ENCODE assay signal across 22 cellular contexts in the genomic region with DNA sequence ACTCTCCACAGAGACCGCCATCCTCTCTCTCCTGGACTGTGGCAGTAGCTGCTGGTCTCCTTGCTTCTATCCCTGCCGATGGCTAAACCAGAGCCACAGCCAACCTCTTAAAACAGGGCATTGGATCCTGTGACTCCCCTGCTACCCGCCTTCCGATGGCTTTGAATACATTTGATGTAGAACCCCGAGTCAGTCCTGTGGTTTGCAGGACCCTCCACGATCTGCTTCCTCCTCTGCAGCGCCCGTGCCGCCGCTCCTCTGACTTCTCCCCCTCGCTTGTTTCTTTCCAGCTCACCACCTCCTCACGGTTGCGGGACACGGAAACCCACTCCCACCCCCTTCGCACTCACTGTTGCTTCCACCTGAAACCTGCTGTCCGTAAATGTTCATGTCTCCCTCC.
A peak's percentile ranks its signal among the peaks of the same experiment; 100 is the strongest.
DNase-seq lines count a peak whose midpoint lies in the region; ATAC-seq, FAIRE-seq and TF ChIP-seq lines count a peak whose summit lies in the region.
"Had no signal": no experiment of that assay in that cellular context is flagged by ENCODE, and none has a peak within 500 bp of the region (broad histone marks: within the 10 kb centered on the region; RNA-seq: fewer than 3 reads in every experiment).

No MANE protein-coding gene starts in this region.

- peak overlapping the region; percentile 8 to 88 (median 82) for H3K4me3 Mint-ChIP-seq in naive B cell
- H3K4me3 Mint-ChIP-seq in activated T-cell treated with anti-CD3 and anti-CD28 coated beads, Interleukin-2, amount 50 U/mL, for 24 hours, result no peak overlapping the region
- H3K4me3 Mint-ChIP-seq: brain; nephron; stimulated activated effector memory CD8-positive, alpha-beta T cell treated with anti-CD3 and anti-CD28 coated beads, Interleukin-12 subunit alpha, Interleukin-12 subunit beta, amount 100 ng/mL, for 72 hours had no signal

- peak overlapping the region; percentile 3 to 92 (median 63) for H3K27ac Mint-ChIP-seq in naive B cell
- no peak overlapping the region for H3K27ac Mint-ChIP-seq in activated T-cell treated with anti-CD3 and anti-CD28 coated beads, Interleukin-2, amount 50 U/mL, for 24 hours
- H3K27ac Mint-ChIP-seq: IgD-negative memory B cell; stimulated activated effector memory CD8-positive, alpha-beta T cell treated with anti-CD3 and anti-CD28 coated beads, Interleukin-12 subunit alpha, Interleukin-12 subunit beta, amount 100 ng/mL, for 72 hours had no signal

- no peak for TF ChIP-seq POLR2A in heart left ventricle (IDR thresholded peaks at IDR 0.05)

- no peaks in the 10 kb centered on the region for H3K9me3 ChIP-seq in heart left ventricle
- no peaks in the 10 kb centered on the region for H3K9me3 ChIP-seq in tibial artery
- H3K9me3 ChIP-seq: colonic mucosa had no signal

- peaks cover 0 to 12% (median 8%) of the 10 kb centered on the region in 3 donors for H3K27me3 Mint-ChIP-seq in naive B cell
- H3K27me3 Mint-ChIP-seq in activated T-cell treated with anti-CD3 and anti-CD28 coated beads, Interleukin-2, amount 50 U/mL, for 24 hours, result no peaks in the 10 kb centered on the region
- H3K27me3 Mint-ChIP-seq: IgD-negative memory B cell had no signal

- peaks cover 7 to 9% of the 10 kb centered on the region in 2 donors for H3K36me3 Mint-ChIP-seq in naive B cell
- peaks cover 28% of the 10 kb centered on the region for H3K36me3 Mint-ChIP-seq in activated T-cell treated with anti-CD3 and anti-CD28 coated beads, Interleukin-2, amount 50 U/mL, for 24 hours (ENCODE audit: low read depth)
- H3K36me3 Mint-ChIP-seq: stimulated activated effector memory CD8-positive, alpha-beta T cell treated with anti-CD3 and anti-CD28 coated beads, Interleukin-12 subunit alpha, Interleukin-12 subunit beta, amount 100 ng/mL, for 72 hours had no signal

- H3K27ac ChIP-seq in heart left ventricle (peak overlapping the region; percentile 2 to 85 (median 56)), angular gyrus (ENCODE audit: low read depth, low read length) (peak overlapping the region; percentile 15), tibial artery (peak overlapping the region; percentile 80 to 95)
- H3K27ac ChIP-seq: colonic mucosa had no signal

- ATAC-seq in heart left ventricle (no peak), Right ventricle myocardium superior (ENCODE audit: poor library complexity) (no peak), naive B cell (ENCODE audit: low read depth in 2 of 2) (peak; percentile 47 to 60), GM21423 (IDR thresholded peaks at IDR 0.05; ENCODE audit: unreplicated experiment) (no peak)
- ATAC-seq: activated CD4-positive, CD25-positive, alpha-beta regulatory T cell treated with anti-CD3 and anti-CD28 coated beads, Interleukin-2, amount 50 U/mL, for 24 hours; stimulated activated effector memory CD8-positive, alpha-beta T cell treated with anti-CD3 and anti-CD28 coated beads, Interleukin-12 subunit alpha, Interleukin-12 subunit beta, amount 100 ng/mL, for 72 hours had no signal

- TF ChIP-seq CTCF in heart left ventricle (IDR thresholded peaks at IDR 0.05), result no peak
- TF ChIP-seq CTCF in tibial artery (IDR thresholded peaks at IDR 0.05), result no peak

- H3K4me1 Mint-ChIP-seq in naive B cell, result peaks cover 24 to 33% (median 26%) of the 10 kb centered on the region in 3 donors
- peaks cover 34% of the 10 kb centered on the region for H3K4me1 Mint-ChIP-seq in activated T-cell treated with anti-CD3 and anti-CD28 coated beads, Interleukin-2, amount 50 U/mL, for 24 hours (ENCODE audit: low read depth)

- H3K4me1 ChIP-seq in heart left ventricle, result peaks cover 34 to 98% (median 83%) of the 10 kb centered on the region in 12 donors
- H3K4me1 ChIP-seq in tibial artery, result peaks cover 0 to 100% (median 82%) of the 10 kb centered on the region in 4 donors
- H3K4me1 ChIP-seq: colonic mucosa had no signal

- H3K36me3 ChIP-seq in heart left ventricle (no peaks in the 10 kb centered on the region), tibial artery (no peaks in the 10 kb centered on the region)
- H3K36me3 ChIP-seq: colonic mucosa had no signal

- DNase-seq in heart left ventricle, result no peak
- DNase-seq in Right ventricle myocardium superior, result no peak
- DNase-seq in naive B cell, result peak; percentile 19
- no peak for DNase-seq in tibial artery
- DNase-seq in activated T-cell treated with anti-CD3 and anti-CD28 coated beads, Interleukin-2, amount 50 U/mL, for 24 hours, result no peak
- DNase-seq in HTR-8/SVneo (ENCODE audit: insufficient read length, low spot score), result no peak
- DNase-seq: 8988T; activated naive CD4-positive, alpha-beta T cell treated with anti-CD3 and anti-CD28 coated beads, Interleukin-2, amount 50 U/mL, for 16 hours; activated T-cell treated with anti-CD3 and anti-CD28 coated beads, Interleukin-2, amount 50 U/mL, for 48 hours; colonic mucosa; hippocampal formation; NCI-H1417; NCI-H510A treated with DMSO at 0.1 percent for 48 hours had no signal

- peaks cover 0 to 4% (median 0%) of the 10 kb centered on the region in 7 donors for H3K9me3 Mint-ChIP-seq in naive B cell
- peaks cover 5% of the 10 kb centered on the region for H3K9me3 Mint-ChIP-seq in activated T-cell treated with anti-CD3 and anti-CD28 coated beads, Interleukin-2, amount 50 U/mL, for 24 hours
- H3K9me3 Mint-ChIP-seq: IgD-negative memory B cell, nephron had no signal

- intact Hi-C loops in heart left ventricle (cut with DNase I), result loop anchor here in 5 of 10 donors (5.0 to 10.0 kb wide), 5 partner anchors 65 to 115 kb away; a partner anchor contains a TSS
- intact Hi-C loops in Right ventricle myocardium superior (cut with DNase I), result loop anchor here (10.0 kb wide), 1 partner anchor 115 kb away; no protein-coding TSS in a partner anchor
- intact Hi-C loops in tibial artery (cut with DNase I; ENCODE audit: low total_unique reads), result no loop called here

- H3K27me3 ChIP-seq in heart left ventricle (no peaks in the 10 kb centered on the region), tibial artery (no peaks in the 10 kb centered on the region)
- H3K27me3 ChIP-seq: colonic mucosa had no signal

- H3K4me3 ChIP-seq in heart left ventricle (no peak overlapping the region), tibial artery (no peak overlapping the region)
- H3K4me3 ChIP-seq: colonic mucosa had no signal

- FAIRE-seq in HTR-8/SVneo (lab: Jason Lieb, UNC), result no peak
- FAIRE-seq: D721Med, keratinocyte had no signal

- 68 to 83% (median 79%) methylated on average over 16 of the region's 16 CpGs for WGBS in heart left ventricle, 4 donors

Comparison
In these comparisons a context has a peak if more than half of its experiments do, and no peak if none do; other contexts are left out.
1. ATAC-seq: peak in naive B cell (2 of 2); none in heart left ventricle (0 of 4), Right ventricle myocardium superior (single experiment) and GM21423 (single experiment).
2. H3K27ac ChIP-seq: peak in every context shown above with its lines; median percentile 88 in tibial artery; 56 in heart left ventricle; 15 in angular gyrus.